In the genomic region with DNA sequence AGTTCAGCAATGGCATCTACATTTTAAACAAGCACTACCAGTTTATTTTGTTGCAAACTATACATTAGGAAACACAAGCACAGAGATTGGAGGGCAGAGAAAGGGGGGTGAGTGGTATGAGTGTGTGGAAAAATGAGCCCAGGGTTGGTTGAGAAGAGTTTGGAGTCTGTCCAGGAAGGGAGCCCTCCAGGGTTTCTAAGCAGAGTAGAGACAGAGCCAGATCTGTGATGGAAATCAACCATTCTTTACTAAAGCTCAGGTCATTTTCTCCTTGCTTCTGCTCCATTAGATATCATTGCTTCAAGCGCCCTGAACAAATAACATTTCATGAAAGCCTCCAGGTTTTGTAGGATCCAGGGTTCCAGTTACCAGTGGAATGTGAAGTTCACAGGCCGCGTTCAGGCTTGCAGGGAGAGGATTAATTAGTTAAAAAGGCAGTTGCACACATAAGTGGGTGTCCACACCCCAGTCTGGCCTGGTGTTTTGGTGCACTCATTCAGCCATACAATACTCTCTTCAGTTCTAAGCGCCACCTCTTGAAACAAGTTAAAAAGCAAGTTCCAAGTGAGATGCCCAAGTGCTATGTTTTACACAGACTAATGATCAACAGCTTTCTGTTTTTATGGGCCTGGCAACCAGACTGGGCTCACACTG, we compare ENCODE assay signal across 1 cellular context.
TF ChIP-seq lines count a peak whose summit lies in the region.

No MANE protein-coding gene starts in this region.

TF ChIP-seq in GM23338, 12 proteins besides CTCF, POLR2A, EP300 and RAD21 (continued from another document):
- TF ChIP-seq, protein P1, sequence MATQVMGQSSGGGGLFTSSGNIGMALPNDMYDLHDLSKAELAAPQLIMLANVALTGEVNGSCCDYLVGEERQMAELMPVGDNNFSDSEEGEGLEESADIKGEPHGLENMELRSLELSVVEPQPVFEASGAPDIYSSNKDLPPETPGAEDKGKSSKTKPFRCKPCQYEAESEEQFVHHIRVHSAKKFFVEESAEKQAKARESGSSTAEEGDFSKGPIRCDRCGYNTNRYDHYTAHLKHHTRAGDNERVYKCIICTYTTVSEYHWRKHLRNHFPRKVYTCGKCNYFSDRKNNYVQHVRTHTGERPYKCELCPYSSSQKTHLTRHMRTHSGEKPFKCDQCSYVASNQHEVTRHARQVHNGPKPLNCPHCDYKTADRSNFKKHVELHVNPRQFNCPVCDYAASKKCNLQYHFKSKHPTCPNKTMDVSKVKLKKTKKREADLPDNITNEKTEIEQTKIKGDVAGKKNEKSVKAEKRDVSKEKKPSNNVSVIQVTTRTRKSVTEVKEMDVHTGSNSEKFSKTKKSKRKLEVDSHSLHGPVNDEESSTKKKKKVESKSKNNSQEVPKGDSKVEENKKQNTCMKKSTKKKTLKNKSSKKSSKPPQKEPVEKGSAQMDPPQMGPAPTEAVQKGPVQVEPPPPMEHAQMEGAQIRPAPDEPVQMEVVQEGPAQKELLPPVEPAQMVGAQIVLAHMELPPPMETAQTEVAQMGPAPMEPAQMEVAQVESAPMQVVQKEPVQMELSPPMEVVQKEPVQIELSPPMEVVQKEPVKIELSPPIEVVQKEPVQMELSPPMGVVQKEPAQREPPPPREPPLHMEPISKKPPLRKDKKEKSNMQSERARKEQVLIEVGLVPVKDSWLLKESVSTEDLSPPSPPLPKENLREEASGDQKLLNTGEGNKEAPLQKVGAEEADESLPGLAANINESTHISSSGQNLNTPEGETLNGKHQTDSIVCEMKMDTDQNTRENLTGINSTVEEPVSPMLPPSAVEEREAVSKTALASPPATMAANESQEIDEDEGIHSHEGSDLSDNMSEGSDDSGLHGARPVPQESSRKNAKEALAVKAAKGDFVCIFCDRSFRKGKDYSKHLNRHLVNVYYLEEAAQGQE (IDR thresholded peaks at IDR 0.05; ENCODE audit: unreplicated experiment) = no peak
- no peak for TF ChIP-seq NANOG (IDR thresholded peaks at IDR 0.05; ENCODE audit: borderline replicate concordance)
